ENCODE assay signal across 2 cellular contexts in genomic region chr6:72580950-72581349, GRCh38.
TF ChIP-seq lines count a peak whose summit lies in the region.

No MANE protein-coding gene starts in this region.

TF ChIP-seq in HEK293, 187 proteins besides CTCF, POLR2A, EP300 and RAD21:
- TF ChIP-seq ZNF366 (tag by site-specific recombination; conservative IDR thresholded peaks at IDR 0.05): peak; percentile 71

TF ChIP-seq in K562, 482 proteins besides CTCF, POLR2A, EP300 and RAD21:
- TF ChIP-seq ZNF512 (tag; IDR thresholded peaks at IDR 0.05): peak; percentile 53
